In the genomic region with DNA sequence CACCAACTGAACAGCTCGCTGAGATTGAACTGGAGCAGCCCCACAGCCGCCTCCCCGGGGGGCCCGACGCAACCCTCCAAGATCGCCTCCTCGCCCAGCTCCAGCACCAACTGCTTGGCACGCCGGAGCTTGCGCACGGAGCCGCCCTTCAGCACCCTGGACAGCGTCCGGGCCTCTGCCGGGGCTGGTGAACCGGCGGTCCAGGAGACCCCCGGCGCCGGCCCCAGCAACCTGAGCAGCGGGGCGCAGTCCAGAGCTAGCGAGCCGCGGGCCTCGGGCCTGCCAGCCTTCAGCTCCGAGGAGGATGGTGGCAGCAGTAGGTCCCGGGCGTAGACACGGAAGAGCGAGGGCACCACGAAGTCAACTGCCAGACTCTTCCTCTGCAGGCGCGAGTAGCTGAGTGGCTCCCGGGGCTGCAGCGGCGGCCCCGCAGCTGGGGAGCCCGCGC, we compare ENCODE assay signal across 8 cellular contexts. TPM values are rescaled to one million over a fixed set of nuclear protein-coding genes. Genes with fewer than 3 reads are reported as not detected.
DNase-seq lines count a peak whose midpoint lies in the region; ATAC-seq lines count a peak whose summit lies in the region.

No MANE protein-coding gene starts in this region.

- H3K9me3 Mint-ChIP-seq in activated T-cell treated with anti-CD3 and anti-CD28 coated beads, Interleukin-2, amount 50 U/mL, for 72 hours, result no peaks in the 10 kb centered on the region

- no peak overlapping the region for H3K4me3 ChIP-seq in trophoblast cell (ENCODE audit: low read depth, low read length)

- peak overlapping the region; percentile 79 for H3K4me2 ChIP-seq in trophoblast cell (ENCODE audit: low read length)

- H3K79me2 ChIP-seq in trophoblast cell (ENCODE audit: control insufficient read depth, insufficient read depth, low read length, poor library complexity), result no peaks in the 10 kb centered on the region

- no peak overlapping the region for H2BK120ac ChIP-seq in trophoblast cell (ENCODE audit: insufficient read depth, low read length, poor library complexity)

- no peak overlapping the region for H2AFZ ChIP-seq in trophoblast cell (ENCODE audit: insufficient read depth, low read length, poor library complexity)

- no peak overlapping the region for H3K4ac ChIP-seq in trophoblast cell (ENCODE audit: low read depth, low read length)

- H3K79me1 ChIP-seq in trophoblast cell (ENCODE audit: low read length), result no peaks in the 10 kb centered on the region

- H3K36me3 Mint-ChIP-seq in activated T-cell treated with anti-CD3 and anti-CD28 coated beads, Interleukin-2, amount 50 U/mL, for 72 hours (ENCODE audit: insufficient read depth in 2 of 2), result no peaks in the 10 kb centered on the region

- H3K4me1 Mint-ChIP-seq in activated T-cell treated with anti-CD3 and anti-CD28 coated beads, Interleukin-2, amount 50 U/mL, for 72 hours (ENCODE audit: low read depth), result peaks cover 5% of the 10 kb centered on the region

- peak; percentile 46 to 48 for ATAC-seq in activated T-cell treated with anti-CD3 and anti-CD28 coated beads, Interleukin-2, amount 50 U/mL, for 72 hours (replicated peaks in 1 of 2)
- ATAC-seq in HG03108 (IDR thresholded peaks at IDR 0.05; ENCODE audit: unreplicated experiment), result no peak
- ATAC-seq in HG03159 (IDR thresholded peaks at IDR 0.05; ENCODE audit: unreplicated experiment), result no peak

- H3K4me3 Mint-ChIP-seq in activated T-cell treated with anti-CD3 and anti-CD28 coated beads, Interleukin-2, amount 50 U/mL, for 72 hours, result no peak overlapping the region

- no peak overlapping the region for H3K23ac ChIP-seq in trophoblast cell (ENCODE audit: low read length)

- no peak overlapping the region for H2BK5ac ChIP-seq in trophoblast cell (ENCODE audit: low read depth, low read length, poor library complexity)

- H3K27ac Mint-ChIP-seq in activated T-cell treated with anti-CD3 and anti-CD28 coated beads, Interleukin-2, amount 50 U/mL, for 72 hours, result no peak overlapping the region

- no peaks in the 10 kb centered on the region for H3K9me3 ChIP-seq in trophoblast cell (ENCODE audit: insufficient read depth, low read depth, low read length)

- H2AK5ac ChIP-seq in trophoblast cell (ENCODE audit: low read length), result no peak overlapping the region

- H4K12ac ChIP-seq in trophoblast cell (ENCODE audit: low read depth, low read length), result no peak overlapping the region

- no peak overlapping the region for H4K91ac ChIP-seq in trophoblast cell (ENCODE audit: low read depth, low read length)

- H3K9ac ChIP-seq in trophoblast cell (ENCODE audit: low read length), result no peak overlapping the region

- DNase-seq in AG20443 (ENCODE audit: low spot score), result peak; percentile 70
- peak; percentile 48 for DNase-seq in HuH-7 (ENCODE audit: low spot score)
- DNase-seq in activated T-cell treated with anti-CD3 and anti-CD28 coated beads, Interleukin-2, amount 50 U/mL, for 72 hours, result peak; percentile 70 to 74
- DNase-seq in glomerular visceral epithelial cell (ENCODE audit: extremely low spot score), result peak; percentile 11
- peak; percentile 8 to 66 for DNase-seq in trophoblast cell
- no peak for DNase-seq in NCI-H1694 (lab: John Stamatoyannopoulos, UW)

- peaks cover 4% of the 10 kb centered on the region in 2 experiments for H3K4me1 ChIP-seq in trophoblast cell (ENCODE audit: control insufficient read depth in 1 of 2, insufficient read depth in 2 of 2, low read length in 2 of 2)

- H3K27me3 ChIP-seq in trophoblast cell (ENCODE audit: insufficient read depth, low read length), result peaks cover 22% of the 10 kb centered on the region

- no peak overlapping the region for H3K14ac ChIP-seq in trophoblast cell (ENCODE audit: low read length)

- no peak overlapping the region for H3K18ac ChIP-seq in trophoblast cell (ENCODE audit: low read length)

- no peaks in the 10 kb centered on the region for H3K36me3 ChIP-seq in trophoblast cell (ENCODE audit: control insufficient read depth in 1 of 2, insufficient read depth in 2 of 2, low read length in 2 of 2)

- no peak overlapping the region for H4K8ac ChIP-seq in trophoblast cell (ENCODE audit: low read depth, low read length)

- no peak overlapping the region for H2BK12ac ChIP-seq in trophoblast cell (ENCODE audit: low read length)

- H3K27ac ChIP-seq in trophoblast cell (ENCODE audit: low read depth, low read length), result no peak overlapping the region

- no CpG with 5 or more reads among the region's 40 CpGs for WGBS in trophoblast cell (ENCODE audit: extremely low coverage, insufficient coverage, insufficient read length)

- peaks cover 78% of the 10 kb centered on the region for H3K27me3 Mint-ChIP-seq in activated T-cell treated with anti-CD3 and anti-CD28 coated beads, Interleukin-2, amount 50 U/mL, for 72 hours (ENCODE audit: low read depth)

RNA-seq across cellular contexts. Expression of a gene that starts 1.2 kb away (rescaled TPM):
- under 1 TPM in 1 of 2 donors, not detected in 1; 0.25 TPM for total RNA-seq in activated T-cell treated with anti-CD3 and anti-CD28 coated beads, Interleukin-2, amount 50 U/mL, for 72 hours
- polyA plus RNA-seq in trophoblast cell (2013), result 0.22 and 0.24 TPM in 2 replicates

Comparison
In these comparisons a context has a peak if more than half of its experiments do, and no peak if none do; other contexts are left out.
1. ATAC-seq: peak in activated T-cell treated with anti-CD3 and anti-CD28 coated beads, Interleukin-2, amount 50 U/mL, for 72 hours (2 of 2); none in HG03108 (single experiment) and HG03159 (single experiment).